Comparison of ENCODE assay signal across 8 cellular contexts in the genomic region with DNA sequence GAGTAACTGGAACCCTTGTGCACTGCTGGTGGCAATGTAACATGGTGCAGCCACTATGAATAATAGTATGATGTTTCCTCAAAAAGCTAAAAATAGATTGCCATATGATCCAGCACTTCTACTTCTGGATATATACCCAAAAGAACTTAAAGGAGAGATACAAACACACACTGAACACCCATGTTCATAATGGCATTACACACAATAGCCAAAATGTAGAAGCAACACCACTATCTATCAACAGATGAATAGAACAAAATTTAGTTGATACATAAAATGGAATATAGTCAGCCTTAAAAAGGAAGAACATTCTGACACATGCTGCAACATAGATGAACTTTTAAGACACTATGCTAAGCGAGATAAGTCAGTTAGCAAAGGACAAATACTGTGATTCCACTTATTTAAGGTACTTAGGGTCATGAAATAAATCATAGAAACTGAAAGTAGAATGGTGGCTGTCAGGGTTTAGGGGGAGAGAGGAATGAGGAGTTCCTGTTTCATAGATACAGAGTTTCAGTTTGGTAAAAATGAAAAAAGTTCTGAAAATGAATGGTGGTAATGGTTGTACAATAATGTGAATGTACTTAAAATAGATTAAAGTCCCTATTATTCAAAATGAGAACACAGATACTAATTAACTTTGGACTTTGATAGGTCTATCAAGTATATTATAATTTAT. TPM values are rescaled to one million over a fixed set of nuclear protein-coding genes. Genes with fewer than 3 reads are reported as not detected.
A peak's percentile ranks its signal among the peaks of the same experiment; 100 is the strongest.
DNase-seq lines count a peak whose midpoint lies in the region; ATAC-seq and TF ChIP-seq lines count a peak whose summit lies in the region.

No MANE protein-coding gene starts in this region.

- H2AK5ac ChIP-seq in mesenchymal stem cell (ENCODE audit: low read length, severe bottlenecking) = no peak overlapping the region

- peak overlapping the region; percentile 67 for H3K27ac Mint-ChIP-seq in activated T-helper 2 cell treated with anti-CD3 and anti-CD28 coated beads, Interferon-gamma antibody, Interleukin-2, Interleukin-4, amounts not matched to agents 10 μg/mL and 5 μg/mL and 100 μg/mL, durations not matched to agents 14 hours and 24 hours and 36 hours
- no peak overlapping the region for H3K27ac Mint-ChIP-seq in MCF 10A (ENCODE audit: low read depth, unreplicated experiment)

- H2BK5ac ChIP-seq in mesenchymal stem cell (ENCODE audit: low read depth, low read length, poor library complexity, severe bottlenecking) = no peak overlapping the region

- intact Hi-C loops in activated T-helper 2 cell treated with anti-CD3 and anti-CD28 coated beads, Interferon-gamma antibody, Interleukin-2, Interleukin-4, amounts not matched to agents 10 μg/mL and 5 μg/mL and 100 μg/mL, durations not matched to agents 14 hours and 24 hours and 36 hours (cut with micrococcal nuclease) = loop anchor here (1.0 to 5.0 kb wide), 13 partner anchors 132 to 1063 kb away; a partner anchor contains a TSS
- intact Hi-C loops in MCF 10A (cut with micrococcal nuclease) = loop anchor here (5.0 to 10.0 kb wide), 3 partner anchors 175 to 558 kb away; no protein-coding TSS in a partner anchor

- 94% methylated on average over 1 of the region's 1 CpG for WGBS in mesenchymal stem cell

- no peak overlapping the region for H4K8ac ChIP-seq in mesenchymal stem cell (ENCODE audit: low read length)

- peaks cover 13% of the 10 kb centered on the region for H3K36me3 Mint-ChIP-seq in activated T-helper 2 cell treated with anti-CD3 and anti-CD28 coated beads, Interferon-gamma antibody, Interleukin-2, Interleukin-4, amounts not matched to agents 10 μg/mL and 5 μg/mL and 100 μg/mL, durations not matched to agents 14 hours and 24 hours and 36 hours (ENCODE audit: low read depth)
- peaks cover 7% of the 10 kb centered on the region for H3K36me3 Mint-ChIP-seq in MCF 10A (ENCODE audit: insufficient read depth, unreplicated experiment)

- H3K4ac ChIP-seq in mesenchymal stem cell (ENCODE audit: low read depth in 1 of 2, low read length in 2 of 2) = no peak overlapping the region

- H3K36me3 ChIP-seq in mesenchymal stem cell (ENCODE audit: control insufficient read depth in 1 of 2, insufficient read depth in 2 of 2, low read depth in 1 of 2, low read length in 2 of 2) = peaks cover 0 to 5% of the 10 kb centered on the region in 2 experiments

- H2BK15ac ChIP-seq in mesenchymal stem cell (ENCODE audit: low read depth, poor library complexity, severe bottlenecking) = no peak overlapping the region

- TF ChIP-seq CTCF in MCF 10A (IDR thresholded peaks at IDR 0.05; ENCODE audit: unreplicated experiment) = no peak

- no peak overlapping the region for H3K18ac ChIP-seq in mesenchymal stem cell (ENCODE audit: low read depth in 1 of 2, low read length in 2 of 2)

- no peak overlapping the region for H2BK12ac ChIP-seq in mesenchymal stem cell (ENCODE audit: low read length in 2 of 2)

- no peak overlapping the region for H2AFZ ChIP-seq in mesenchymal stem cell (ENCODE audit: low read depth, low read length)

- H3K27me3 Mint-ChIP-seq in activated T-helper 2 cell treated with anti-CD3 and anti-CD28 coated beads, Interferon-gamma antibody, Interleukin-2, Interleukin-4, amounts not matched to agents 10 μg/mL and 5 μg/mL and 100 μg/mL, durations not matched to agents 14 hours and 24 hours and 36 hours (ENCODE audit: low read depth) = no peaks in the 10 kb centered on the region
- H3K27me3 Mint-ChIP-seq in MCF 10A (ENCODE audit: insufficient read depth, unreplicated experiment) = no peaks in the 10 kb centered on the region

- H3K4me3 Mint-ChIP-seq in activated T-helper 2 cell treated with anti-CD3 and anti-CD28 coated beads, Interferon-gamma antibody, Interleukin-2, Interleukin-4, amounts not matched to agents 10 μg/mL and 5 μg/mL and 100 μg/mL, durations not matched to agents 14 hours and 24 hours and 36 hours (ENCODE audit: low read depth) = peak overlapping the region; percentile 43
- no peak overlapping the region for H3K4me3 Mint-ChIP-seq in MCF 10A (ENCODE audit: unreplicated experiment)

- H3K27ac ChIP-seq in mesenchymal stem cell (ENCODE audit: low read length, poor library complexity, severe bottlenecking) = no peak overlapping the region

- POLR2A ChIA-PET in MCF 10A (lab: Yijun Ruan, JAX) = no interaction called here

- no peak overlapping the region for H3K4me2 ChIP-seq in mesenchymal stem cell (ENCODE audit: low read length, poor library complexity, severe bottlenecking)

- peaks cover 6% of the 10 kb centered on the region for H3K4me1 ChIP-seq in mesenchymal stem cell (ENCODE audit: control insufficient read depth, insufficient read depth, low read depth, low read length)

- H4K91ac ChIP-seq in mesenchymal stem cell (ENCODE audit: low read length) = no peak overlapping the region

- peak; percentile 6 for DNase-seq in EH (ENCODE audit: low read depth)
- no peak for DNase-seq in activated T-helper 2 cell treated with anti-CD3 and anti-CD28 coated beads, Interferon-gamma antibody, Interleukin-2, Interleukin-4, amounts not matched to agents 10 μg/mL and 5 μg/mL and 100 μg/mL, durations not matched to agents 14 hours and 24 hours and 36 hours (ENCODE audit: low spot score)
- no peak for DNase-seq in MCF 10A (ENCODE audit: unreplicated experiment)
- DNase-seq in stimulated activated CD8-positive, alpha-beta memory T cell treated with anti-CD3 and anti-CD28 coated beads, Interleukin-4, amount 100 ng/mL, for 48 hours = no peak
- DNase-seq in islet precursor cell = no peak
- DNase-seq in mesenchymal stem cell = no peak

- peaks cover 12% of the 10 kb centered on the region for H3K79me1 ChIP-seq in mesenchymal stem cell (replicated peaks; ENCODE audit: low read length, poor library complexity, severe bottlenecking)

- H3K14ac ChIP-seq in mesenchymal stem cell (ENCODE audit: low read length in 2 of 2) = no peak overlapping the region

- no peak overlapping the region for H3K23ac ChIP-seq in mesenchymal stem cell (ENCODE audit: low read length in 2 of 2)

- H3K4me1 Mint-ChIP-seq in activated T-helper 2 cell treated with anti-CD3 and anti-CD28 coated beads, Interferon-gamma antibody, Interleukin-2, Interleukin-4, amounts not matched to agents 10 μg/mL and 5 μg/mL and 100 μg/mL, durations not matched to agents 14 hours and 24 hours and 36 hours (ENCODE audit: low read depth) = peaks cover 29% of the 10 kb centered on the region
- no peaks in the 10 kb centered on the region for H3K4me1 Mint-ChIP-seq in MCF 10A (ENCODE audit: insufficient read depth, unreplicated experiment)

- H3K9me3 ChIP-seq in mesenchymal stem cell (ENCODE audit: control insufficient read depth, low read length) = peaks cover 17% of the 10 kb centered on the region

- no peak overlapping the region for H3K9ac ChIP-seq in mesenchymal stem cell (ENCODE audit: low read length)

- H3K9me3 Mint-ChIP-seq in activated T-helper 2 cell treated with anti-CD3 and anti-CD28 coated beads, Interferon-gamma antibody, Interleukin-2, Interleukin-4, amounts not matched to agents 10 μg/mL and 5 μg/mL and 100 μg/mL, durations not matched to agents 14 hours and 24 hours and 36 hours = peaks cover 11% of the 10 kb centered on the region
- peaks cover 8% of the 10 kb centered on the region for H3K9me3 Mint-ChIP-seq in MCF 10A (ENCODE audit: unreplicated experiment)

- H3K4me3 ChIP-seq in mesenchymal stem cell (ENCODE audit: insufficient read depth in 1 of 2, low read depth in 1 of 2, low read length in 2 of 2) = no peak overlapping the region

- CTCF ChIA-PET in MCF 10A (lab: Yijun Ruan, JAX) = no interaction called here

- no peak overlapping the region for H2BK120ac ChIP-seq in mesenchymal stem cell (ENCODE audit: low read depth, low read length)

- ATAC-seq in GM19438 (IDR thresholded peaks at IDR 0.05; ENCODE audit: low read depth, unreplicated experiment) (peak; percentile 94), HG03175 (IDR thresholded peaks at IDR 0.05; ENCODE audit: unreplicated experiment) (peak; percentile 98)

- no TSS peak for BruUV-seq in MCF 10A (replicated peaks; lab: Mats Ljungman, UMichigan)

- H3K27me3 ChIP-seq in mesenchymal stem cell (ENCODE audit: control insufficient read depth in 1 of 2, insufficient read depth in 1 of 2, low read length in 2 of 2) = no peaks in the 10 kb centered on the region

RNA-seq across cellular contexts. Expression of a gene that starts 59.5 kb away (rescaled TPM):
- 0.05 and 0.09 TPM in 2 replicates for total RNA-seq in activated T-helper 2 cell treated with anti-CD3 and anti-CD28 coated beads, Interferon-gamma antibody, Interleukin-2, Interleukin-4, amounts not matched to agents 10 μg/mL and 5 μg/mL and 100 μg/mL, durations not matched to agents 14 hours and 24 hours and 36 hours
- 0.26 and 0.37 TPM in 2 replicates for total RNA-seq in MCF 10A (2022)
- 0.10 TPM for polyA plus RNA-seq in mesenchymal stem cell (2013, experiment 1 of 2)
- 0.11 TPM for polyA plus RNA-seq in mesenchymal stem cell (2013, experiment 2 of 2)
